ENCODE assay signal across 1 cellular context in genomic region chr15:62569460-62570404, GRCh38.
TF ChIP-seq lines count a peak whose summit lies in the region.

No MANE protein-coding gene starts in this region.

TF ChIP-seq in HepG2, 621 proteins besides CTCF, POLR2A, EP300 and RAD21 (continued from another document and continues in another):
- TF ChIP-seq LRRFIP1 (CRISPR knock-in tag; conservative IDR thresholded peaks at IDR 0.05) (no peak), HOXA3 (CRISPR knock-in tag; IDR thresholded peaks at IDR 0.05) (peak; percentile 66; the same call in 1 of the 2 replicates), TAF15 (IDR thresholded peaks at IDR 0.05; ENCODE audit: low read depth, low read length, poor library complexity, severe bottlenecking) (no peak), THAP8 (CRISPR knock-in tag; IDR thresholded peaks at IDR 0.05; ENCODE audit: borderline replicate concordance) (no peak), NCOR1 (IDR thresholded peaks at IDR 0.05; ENCODE audit: borderline replicate concordance, low read length) (peak; percentile 92; the same call in 1 of the 2 replicates), ZKSCAN1 (IDR thresholded peaks at IDR 0.05; ENCODE audit: low read length) (no peak), BATF2 (CRISPR knock-in tag; IDR thresholded peaks at IDR 0.05) (no peak), CREB3 (CRISPR knock-in tag; IDR thresholded peaks at IDR 0.05) (no peak), ZNF574 (CRISPR knock-in tag; IDR thresholded peaks at IDR 0.05) (peak; percentile 67), MIER2 (CRISPR knock-in tag; IDR thresholded peaks at IDR 0.05) (peak; percentile 48; the same call in 1 of the 2 replicates), XBP1 (CRISPR knock-in tag; IDR thresholded peaks at IDR 0.05) (no peak), BRF2 (CRISPR knock-in tag; IDR thresholded peaks at IDR 0.05) (peak; percentile 72; the same call in 1 of the 2 replicates), SMC3 (IDR thresholded peaks at IDR 0.05; ENCODE audit: low read length) (peak; percentile 5; the same call in 1 of the 2 replicates), MXD3 (CRISPR knock-in tag; IDR thresholded peaks at IDR 0.05) (no peak), CHD4 (IDR thresholded peaks at IDR 0.05; ENCODE audit: borderline replicate concordance, low read length) (peak; percentile 74; the same call in 1 of the 2 replicates), TSC22D2 (CRISPR knock-in tag; IDR thresholded peaks at IDR 0.05; ENCODE audit: borderline replicate concordance) (no peak), ZNF615 (CRISPR knock-in tag; IDR thresholded peaks at IDR 0.05; ENCODE audit: borderline replicate concordance) (no peak), GLI4 (CRISPR knock-in tag; IDR thresholded peaks at IDR 0.05; ENCODE audit: borderline replicate concordance) (no peak), MXD4 (CRISPR knock-in tag; IDR thresholded peaks at IDR 0.05) (peak; percentile 75), ZNF430 (CRISPR knock-in tag; IDR thresholded peaks at IDR 0.05) (peak; percentile 75; the same call in 1 of the 2 replicates), ZNF761 (CRISPR knock-in tag; conservative IDR thresholded peaks at IDR 0.05) (0 out of 2 replicates have a peak, but pooled peaks have one; percentile 40), SNRNP70 (IDR thresholded peaks at IDR 0.05; ENCODE audit: low read depth, low read length) (no peak), GMEB1 (CRISPR knock-in tag; IDR thresholded peaks at IDR 0.05; ENCODE audit: borderline replicate concordance) (peak; percentile 54; the same call in 1 of the 2 replicates), ZBTB39 (CRISPR knock-in tag; IDR thresholded peaks at IDR 0.05) (0 out of 2 replicates have a peak, but pooled peaks have one; percentile 51), MIXL1 (CRISPR knock-in tag; IDR thresholded peaks at IDR 0.05) (peak; percentile 91), JDP2 (CRISPR knock-in tag; IDR thresholded peaks at IDR 0.05; ENCODE audit: borderline replicate concordance) (no peak; the same call in 1 of the 2 replicates), MEIS1 (CRISPR knock-in tag; IDR thresholded peaks at IDR 0.05; ENCODE audit: borderline replicate concordance) (peak; percentile 66; the same call in 1 of the 2 replicates), HNRNPH1 (optimal IDR thresholded peaks at IDR 0.05; ENCODE audit: low read depth, low read length) (no peak)
- TF ChIP-seq, protein P1, sequence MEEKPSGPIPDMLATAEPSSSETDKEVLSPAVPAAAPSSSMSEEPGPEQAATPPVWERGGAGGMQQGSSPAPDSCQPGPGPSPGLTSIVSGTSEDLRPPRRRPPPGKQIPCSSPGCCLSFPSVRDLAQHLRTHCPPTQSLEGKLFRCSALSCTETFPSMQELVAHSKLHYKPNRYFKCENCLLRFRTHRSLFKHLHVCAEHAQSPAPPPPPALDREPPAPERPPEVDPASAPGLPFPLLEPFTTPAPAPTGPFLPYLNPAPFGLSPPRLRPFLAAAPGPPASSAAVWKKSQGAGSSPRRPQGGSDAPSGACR (CRISPR knock-in tag; IDR thresholded peaks at IDR 0.05): peak; percentile 66; the same call in 1 of the 2 replicates
- TF ChIP-seq, protein P2, sequence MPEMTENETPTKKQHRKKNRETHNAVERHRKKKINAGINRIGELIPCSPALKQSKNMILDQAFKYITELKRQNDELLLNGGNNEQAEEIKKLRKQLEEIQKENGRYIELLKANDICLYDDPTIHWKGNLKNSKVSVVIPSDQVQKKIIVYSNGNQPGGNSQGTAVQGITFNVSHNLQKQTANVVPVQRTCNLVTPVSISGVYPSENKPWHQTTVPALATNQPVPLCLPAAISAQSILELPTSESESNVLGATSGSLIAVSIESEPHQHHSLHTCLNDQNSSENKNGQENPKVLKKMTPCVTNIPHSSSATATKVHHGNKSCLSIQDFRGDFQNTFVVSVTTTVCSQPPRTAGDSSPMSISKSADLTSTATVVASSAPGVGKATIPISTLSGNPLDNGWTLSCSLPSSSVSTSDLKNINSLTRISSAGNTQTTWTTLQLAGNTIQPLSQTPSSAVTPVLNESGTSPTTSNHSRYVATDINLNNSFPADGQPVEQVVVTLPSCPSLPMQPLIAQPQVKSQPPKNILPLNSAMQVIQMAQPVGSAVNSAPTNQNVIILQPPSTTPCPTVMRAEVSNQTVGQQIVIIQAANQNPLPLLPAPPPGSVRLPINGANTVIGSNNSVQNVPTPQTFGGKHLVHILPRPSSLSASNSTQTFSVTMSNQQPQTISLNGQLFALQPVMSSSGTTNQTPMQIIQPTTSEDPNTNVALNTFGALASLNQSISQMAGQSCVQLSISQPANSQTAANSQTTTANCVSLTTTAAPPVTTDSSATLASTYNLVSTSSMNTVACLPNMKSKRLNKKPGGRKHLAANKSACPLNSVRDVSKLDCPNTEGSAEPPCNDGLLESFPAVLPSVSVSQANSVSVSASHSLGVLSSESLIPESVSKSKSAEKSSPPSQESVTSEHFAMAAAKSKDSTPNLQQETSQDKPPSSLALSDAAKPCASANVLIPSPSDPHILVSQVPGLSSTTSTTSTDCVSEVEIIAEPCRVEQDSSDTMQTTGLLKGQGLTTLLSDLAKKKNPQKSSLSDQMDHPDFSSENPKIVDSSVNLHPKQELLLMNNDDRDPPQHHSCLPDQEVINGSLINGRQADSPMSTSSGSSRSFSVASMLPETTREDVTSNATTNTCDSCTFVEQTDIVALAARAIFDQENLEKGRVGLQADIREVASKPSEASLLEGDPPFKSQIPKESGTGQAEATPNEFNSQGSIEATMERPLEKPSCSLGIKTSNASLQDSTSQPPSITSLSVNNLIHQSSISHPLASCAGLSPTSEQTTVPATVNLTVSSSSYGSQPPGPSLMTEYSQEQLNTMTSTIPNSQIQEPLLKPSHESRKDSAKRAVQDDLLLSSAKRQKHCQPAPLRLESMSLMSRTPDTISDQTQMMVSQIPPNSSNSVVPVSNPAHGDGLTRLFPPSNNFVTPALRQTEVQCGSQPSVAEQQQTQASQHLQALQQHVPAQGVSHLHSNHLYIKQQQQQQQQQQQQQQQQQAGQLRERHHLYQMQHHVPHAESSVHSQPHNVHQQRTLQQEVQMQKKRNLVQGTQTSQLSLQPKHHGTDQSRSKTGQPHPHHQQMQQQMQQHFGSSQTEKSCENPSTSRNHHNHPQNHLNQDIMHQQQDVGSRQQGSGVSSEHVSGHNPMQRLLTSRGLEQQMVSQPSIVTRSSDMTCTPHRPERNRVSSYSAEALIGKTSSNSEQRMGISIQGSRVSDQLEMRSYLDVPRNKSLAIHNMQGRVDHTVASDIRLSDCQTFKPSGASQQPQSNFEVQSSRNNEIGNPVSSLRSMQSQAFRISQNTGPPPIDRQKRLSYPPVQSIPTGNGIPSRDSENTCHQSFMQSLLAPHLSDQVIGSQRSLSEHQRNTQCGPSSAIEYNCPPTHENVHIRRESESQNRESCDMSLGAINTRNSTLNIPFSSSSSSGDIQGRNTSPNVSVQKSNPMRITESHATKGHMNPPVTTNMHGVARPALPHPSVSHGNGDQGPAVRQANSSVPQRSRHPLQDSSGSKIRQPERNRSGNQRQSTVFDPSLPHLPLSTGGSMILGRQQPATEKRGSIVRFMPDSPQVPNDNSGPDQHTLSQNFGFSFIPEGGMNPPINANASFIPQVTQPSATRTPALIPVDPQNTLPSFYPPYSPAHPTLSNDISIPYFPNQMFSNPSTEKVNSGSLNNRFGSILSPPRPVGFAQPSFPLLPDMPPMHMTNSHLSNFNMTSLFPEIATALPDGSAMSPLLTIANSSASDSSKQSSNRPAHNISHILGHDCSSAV (CRISPR knock-in tag; IDR thresholded peaks at IDR 0.05; ENCODE audit: borderline replicate concordance): no peak
- TF ChIP-seq, protein P3, sequence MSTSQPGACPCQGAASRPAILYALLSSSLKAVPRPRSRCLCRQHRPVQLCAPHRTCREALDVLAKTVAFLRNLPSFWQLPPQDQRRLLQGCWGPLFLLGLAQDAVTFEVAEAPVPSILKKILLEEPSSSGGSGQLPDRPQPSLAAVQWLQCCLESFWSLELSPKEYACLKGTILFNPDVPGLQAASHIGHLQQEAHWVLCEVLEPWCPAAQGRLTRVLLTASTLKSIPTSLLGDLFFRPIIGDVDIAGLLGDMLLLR (CRISPR knock-in tag; IDR thresholded peaks at IDR 0.05): no peak
